ENCODE assay signal across 13 cellular contexts in the genomic region with DNA sequence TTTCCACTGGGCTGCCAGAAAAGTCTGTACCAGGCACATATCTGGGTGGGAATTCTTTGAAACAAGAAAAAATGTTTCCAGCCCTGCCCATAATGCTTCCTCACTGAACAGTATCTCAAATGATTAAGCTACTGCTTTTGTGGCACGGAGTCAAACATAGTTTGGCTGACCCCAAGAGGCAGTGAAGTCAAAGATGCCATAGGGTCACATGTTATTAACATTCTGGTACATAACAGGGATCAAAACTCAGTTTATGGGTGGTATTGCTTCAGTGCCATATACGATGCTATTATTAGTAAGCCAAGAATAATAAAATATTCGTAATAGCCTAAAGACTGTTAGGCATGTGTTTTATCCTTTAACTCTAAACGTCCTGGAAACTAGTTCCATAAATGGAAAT.
A peak's percentile ranks its signal among the peaks of the same experiment; 100 is the strongest.
DNase-seq lines count a peak whose midpoint lies in the region; FAIRE-seq and TF ChIP-seq lines count a peak whose summit lies in the region.
"Had no signal": no experiment of that assay in that cellular context is flagged by ENCODE, and none has a peak within 500 bp of the region (broad histone marks: within the 10 kb centered on the region; RNA-seq: fewer than 3 reads in every experiment).

No MANE protein-coding gene starts in this region.

- no peak for TF ChIP-seq CTCF in mammary epithelial cell (conservative IDR thresholded peaks at IDR 0.05 in 1 of 2, IDR thresholded peaks at IDR 0.05 in 1 of 2; ENCODE audit: extremely low read depth in 1 of 2, insufficient read depth in 1 of 2, low read depth in 1 of 2, low read length in 2 of 2)
- no peak for TF ChIP-seq CTCF in hepatocyte (IDR thresholded peaks at IDR 0.05; ENCODE audit: poor library complexity)
- no peak for TF ChIP-seq CTCF in spleen (IDR thresholded peaks at IDR 0.05 in 8 of 11, conservative IDR thresholded peaks at IDR 0.05 in 3 of 11)

- DNase-seq in GM23248 (peak; percentile 68), mammary epithelial cell (peak; percentile 42), hepatocyte (ENCODE audit: low spot score) (no peak), spleen (no peak), NCI-H1092 (lab: John Stamatoyannopoulos, UW) (no peak), GM12892 (ENCODE audit: insufficient read length) (no peak), cortex of kidney (lab: John Stamatoyannopoulos, UW) (no peak), DMS53 (lab: John Stamatoyannopoulos, UW) (no peak)
- DNase-seq: activated T-cell treated with anti-CD3 and anti-CD28 coated beads, Interleukin-2, amount 50 U/mL, for 4 hours; DND-41; head of caudate nucleus; NCI-H1417; stimulated activated naive CD4-positive, alpha-beta T cell treated with Interleukin-2 at 50 U/mL for 16 hours had no signal

- 2 to 6% methylated on average over 4 of the region's 4 CpGs for WGBS in GM23248 (ENCODE audit: low coverage in 1 of 2, low lambda C conversion rate in 2 of 2, missing lambda C conversion rate in 2 of 2), 2 experiments
- 5% methylated on average over 4 of the region's 4 CpGs for WGBS in mammary epithelial cell (ENCODE audit: low coverage, missing lambda C conversion rate)
- WGBS in hepatocyte (ENCODE audit: low lambda C conversion rate, missing lambda C conversion rate), result 51% methylated on average over 4 of the region's 4 CpGs
- 58 to 82% (median 69%) methylated on average over 4 of the region's 4 CpGs for WGBS in spleen, 5 donors

- H3K36me3 ChIP-seq in GM23248 (ENCODE audit: low read depth) (peaks cover 69% of the 10 kb centered on the region), mammary epithelial cell (ENCODE audit: insufficient read depth, low read length) (peaks cover 20% of the 10 kb centered on the region), hepatocyte (replicated peaks; ENCODE audit: insufficient read depth, low read depth) (no peaks in the 10 kb centered on the region), spleen (peaks cover 0 to 45% (median 7%) of the 10 kb centered on the region in 6 donors)

- CTCF ChIA-PET in mammary epithelial cell (lab: Charles Lee; ENCODE audit: low non-redundant PET), result no interaction called here

- TF ChIP-seq POLR2A in spleen (IDR thresholded peaks at IDR 0.05) (no peak), GM12892 (IDR thresholded peaks at IDR 0.05; ENCODE audit: low read depth, low read length) (no peak)

- in situ Hi-C loops in GM23248 (cut with MboI) (no loop called here), mammary epithelial cell (cut with MboI; ENCODE audit: low sequenced_read_pairs in 2 of 2) (no loop called here)

- no peak for FAIRE-seq in GM12892 (lab: Jason Lieb, UNC)

- H3K9ac ChIP-seq in GM23248 (peak overlapping the region; percentile 27; the same call in 1 of the 2 replicates), mammary epithelial cell (ENCODE audit: insufficient read depth, low read length) (no peak overlapping the region)

- H3K9me2 ChIP-seq in GM23248 (ENCODE audit: insufficient read depth) (no peaks in the 10 kb centered on the region), hepatocyte (replicated peaks; ENCODE audit: insufficient read depth) (no peaks in the 10 kb centered on the region)

- no peak overlapping the region for H2AFZ ChIP-seq in GM23248
- no peak overlapping the region for H2AFZ ChIP-seq in mammary epithelial cell (ENCODE audit: low read depth, low read length)
- no peak overlapping the region for H2AFZ ChIP-seq in hepatocyte

- intact Hi-C loops in mammary epithelial cell (cut with micrococcal nuclease) (no loop called here), spleen (cut with DNase I; ENCODE audit: low total_unique reads) (no loop called here)

- peaks cover 99% of the 10 kb centered on the region for H3K4me1 ChIP-seq in GM23248 (ENCODE audit: insufficient read depth)
- H3K4me1 ChIP-seq in mammary epithelial cell (ENCODE audit: insufficient read depth, low read length), result peaks cover 51% of the 10 kb centered on the region
- peaks cover 47% of the 10 kb centered on the region for H3K4me1 ChIP-seq in hepatocyte (ENCODE audit: insufficient read depth)
- peaks cover 0 to 35% (median 10%) of the 10 kb centered on the region in 6 donors for H3K4me1 ChIP-seq in spleen

- H3K4me3 ChIP-seq in GM23248, result 0 out of 2 replicates have a peak overlapping the region, but pooled peaks have one; percentile 7
- H3K4me3 ChIP-seq in mammary epithelial cell (replicated peaks in 1 of 3; ENCODE audit: insufficient read depth in 1 of 3, low read depth in 2 of 3, low read length in 3 of 3), result no peak overlapping the region
- no peak overlapping the region for H3K4me3 ChIP-seq in hepatocyte
- H3K4me3 ChIP-seq in spleen, result no peak overlapping the region

- H3K79me2 ChIP-seq in GM23248 (ENCODE audit: insufficient read depth), result peaks cover 79% of the 10 kb centered on the region
- H3K79me2 ChIP-seq in mammary epithelial cell (ENCODE audit: insufficient read depth, low read length), result peaks cover 45% of the 10 kb centered on the region
- H3K79me2 ChIP-seq in hepatocyte, result no peaks in the 10 kb centered on the region

- H3K9me3 ChIP-seq in GM23248 (ENCODE audit: low read depth), result no peaks in the 10 kb centered on the region
- H3K9me3 ChIP-seq in mammary epithelial cell (replicated peaks; ENCODE audit: insufficient read depth, low read length), result no peaks in the 10 kb centered on the region
- no peaks in the 10 kb centered on the region for H3K9me3 ChIP-seq in hepatocyte (ENCODE audit: low read depth)
- no peaks in the 10 kb centered on the region for H3K9me3 ChIP-seq in spleen

- H3K4me2 ChIP-seq in GM23248 (ENCODE audit: unreplicated experiment), result peak overlapping the region; percentile 69
- H3K4me2 ChIP-seq in mammary epithelial cell (ENCODE audit: insufficient read depth, low read depth, low read length), result peak overlapping the region; percentile 67
- no peak overlapping the region for H3K4me2 ChIP-seq in hepatocyte

- no TSS peak for BruUV-seq in mammary epithelial cell (replicated peaks; lab: Mats Ljungman, UMichigan)

- peak overlapping the region; percentile 79 for H3K27ac ChIP-seq in GM23248
- H3K27ac ChIP-seq in mammary epithelial cell (ENCODE audit: insufficient read depth, low read depth, low read length), result peak overlapping the region; percentile 64
- peak overlapping the region; percentile 66 for H3K27ac ChIP-seq in hepatocyte
- peak overlapping the region in 5 of 8 donors; percentile 34 to 60 (median 51) for H3K27ac ChIP-seq in spleen

- no peaks in the 10 kb centered on the region for H3K27me3 ChIP-seq in GM23248 (replicated peaks; ENCODE audit: insufficient read depth)
- H3K27me3 ChIP-seq in mammary epithelial cell (ENCODE audit: insufficient read depth, low read length), result no peaks in the 10 kb centered on the region
- no peaks in the 10 kb centered on the region for H3K27me3 ChIP-seq in hepatocyte
- no peaks in the 10 kb centered on the region for H3K27me3 ChIP-seq in spleen (replicated peaks in 1 of 7)

- H4K20me1 ChIP-seq in GM23248 (ENCODE audit: insufficient read depth), result no peaks in the 10 kb centered on the region
- H4K20me1 ChIP-seq in mammary epithelial cell (ENCODE audit: insufficient read depth, low read length), result no peaks in the 10 kb centered on the region
- H4K20me1 ChIP-seq in hepatocyte (ENCODE audit: insufficient read depth, poor library complexity, severe bottlenecking), result no peaks in the 10 kb centered on the region

- H3F3A ChIP-seq in GM23248 (ENCODE audit: insufficient read depth), result peaks cover 100% of the 10 kb centered on the region

- dilution Hi-C loops in mammary epithelial cell (cut with HindIII; ENCODE audit: low sequenced_read_pairs), result no loop called here

Comparison
In these comparisons a context has a peak if more than half of its experiments do, and no peak if none do; other contexts are left out.
1. DNase-seq: peak in GM23248 (single experiment) and mammary epithelial cell (single experiment); none in hepatocyte (single experiment), spleen (single experiment), NCI-H1092 (single experiment), GM12892 (single experiment), cortex of kidney (single experiment) and DMS53 (single experiment).
2. Peak in every context shown above with its lines, with median percentiles within 50 percentile points of each other: H3K27ac ChIP-seq.